In genomic region chr17:33696102-33696501, GRCh38 we compare ENCODE assay signal across 21 cellular contexts.
"Had no signal": no experiment of that assay in that cellular context is flagged by ENCODE, and none has a peak within 500 bp of the region (broad histone marks: within the 10 kb centered on the region; RNA-seq: fewer than 3 reads in every experiment).

No MANE protein-coding gene starts in this region.

- H3K4me1 ChIP-seq: colonic mucosa, foreskin keratinocyte, stomach, transverse colon had no signal

- H3K9me3 ChIP-seq: colonic mucosa, stomach, thoracic aorta, transverse colon had no signal

- FAIRE-seq: endothelial cell of umbilical vein, small intestine had no signal

- DNase-seq: cerebellar nuclear complex; colonic mucosa; dermis blood vessel endothelial cell; erythroblast; foreskin keratinocyte; head of caudate nucleus; kidney glomerular epithelial cell; mammary epithelial cell; nephron progenitor cell; right cardiac atrium; small intestine; stimulated activated CD4-positive, alpha-beta T cell treated with anti-CD3 and anti-CD28 coated beads, Interleukin-12 subunit alpha, Interleukin-12 subunit beta, amount 100 ng/mL, for 4 hours; stimulated activated naive CD4-positive, alpha-beta T cell; stomach; substantia nigra; transverse colon had no signal

- ATAC-seq: foreskin keratinocyte, left lobe of liver, right cardiac atrium had no signal

- H3K27ac ChIP-seq: colonic mucosa, foreskin keratinocyte, hepatocyte, stomach, thoracic aorta, transverse colon had no signal

- H3K36me3 ChIP-seq: colonic mucosa, stomach, thoracic aorta, transverse colon had no signal

- H3K79me2 ChIP-seq: hepatocyte had no signal

- H2AFZ ChIP-seq: hepatocyte had no signal

- H3K4me3 Mint-ChIP-seq: mesothelial cell of epicardium, nephron progenitor cell had no signal

- H3K4me3 ChIP-seq: colonic mucosa, hepatocyte, stomach, thoracic aorta, transverse colon had no signal

- H3K27ac Mint-ChIP-seq: mesothelial cell of epicardium, nephron progenitor cell had no signal

- H3K9me3 Mint-ChIP-seq: mesothelial cell of epicardium, nephron progenitor cell had no signal

- H3K36me3 Mint-ChIP-seq: mesothelial cell of epicardium had no signal

- H3K4me1 Mint-ChIP-seq: mesothelial cell of epicardium, nephron progenitor cell had no signal

- H3K4me2 ChIP-seq: hepatocyte had no signal

- H3K27me3 ChIP-seq: colonic mucosa, foreskin keratinocyte had no signal
